In the genomic region with DNA sequence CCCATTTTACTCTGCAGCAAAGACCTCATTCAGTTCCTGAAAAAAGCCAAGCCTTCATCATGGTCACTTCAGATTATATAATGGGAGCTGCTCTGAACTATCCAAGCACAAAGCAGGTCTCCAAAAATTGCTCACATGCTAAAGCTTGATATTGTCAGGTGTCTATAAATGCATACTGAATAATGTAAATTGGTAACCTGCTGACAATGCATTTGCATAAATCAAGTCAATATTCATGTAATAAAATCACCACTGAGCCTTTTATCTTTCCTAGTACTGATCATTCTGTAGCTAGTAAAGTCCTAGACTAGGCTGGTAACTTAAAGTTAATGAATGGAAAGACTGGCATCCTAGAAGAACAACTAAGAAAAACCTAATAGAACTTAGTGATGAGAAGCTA, we compare ENCODE assay signal across 7 cellular contexts.
"Had no signal": no experiment of that assay in that cellular context is flagged by ENCODE, and none has a peak within 500 bp of the region (broad histone marks: within the 10 kb centered on the region; RNA-seq: fewer than 3 reads in every experiment).

No MANE protein-coding gene starts in this region.

- H3K27ac ChIP-seq: HL-60 had no signal

- H2AFZ ChIP-seq: GM23338 had no signal

- H3K4me3 ChIP-seq: GM23338 had no signal

- DNase-seq: H9, HCEC 1CT, KG1 had no signal

- ATAC-seq: GM23338 had no signal

- H3K4me2 ChIP-seq: GM23338 had no signal

- FAIRE-seq: H1, H54 had no signal
